In the genomic region with DNA sequence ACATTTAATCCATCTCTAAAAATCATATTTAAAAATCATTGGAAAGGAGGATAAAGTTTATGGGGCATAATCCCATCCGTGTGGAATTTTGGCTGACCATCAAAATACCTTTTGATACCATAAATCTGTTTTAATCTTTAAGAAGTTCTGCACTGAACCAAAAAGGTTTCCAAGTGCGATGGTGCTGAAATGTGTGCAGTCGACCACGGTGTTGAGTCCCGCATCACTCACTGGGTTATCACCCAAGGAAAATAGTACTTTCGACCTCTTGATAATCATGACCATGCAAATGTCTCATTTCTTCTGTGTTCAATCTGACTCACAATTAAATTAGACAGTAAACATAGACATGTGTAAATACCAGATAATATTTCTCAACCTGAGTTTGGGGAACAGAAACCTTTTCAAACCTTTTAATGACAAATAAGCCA, we compare ENCODE assay signal across 26 cellular contexts.
DNase-seq lines count a peak whose midpoint lies in the region; ATAC-seq and TF ChIP-seq lines count a peak whose summit lies in the region.
"Had no signal": no experiment of that assay in that cellular context is flagged by ENCODE, and none has a peak within 500 bp of the region (broad histone marks: within the 10 kb centered on the region; RNA-seq: fewer than 3 reads in every experiment).

No MANE protein-coding gene starts in this region.

- H3K14ac ChIP-seq in IMR-90 (replicated peaks; ENCODE audit: low read depth, low read length), result no peak overlapping the region

- H3K27ac ChIP-seq in IMR-90 (ENCODE audit: insufficient read depth, low read length) (no peak overlapping the region), right atrium auricular region (no peak overlapping the region)
- H3K27ac ChIP-seq: ascending aorta, ovary, SK-N-MC had no signal

- H2AK5ac ChIP-seq in IMR-90 (ENCODE audit: low read depth, low read length), result no peak overlapping the region; the same call in 1 of the 2 replicates

- H3K79me1 ChIP-seq in IMR-90 (ENCODE audit: low read depth in 1 of 2, low read length in 2 of 2), result no peaks in the 10 kb centered on the region

- no peak for TF ChIP-seq CTCF in IMR-90 (conservative IDR thresholded peaks at IDR 0.05; ENCODE audit: low read depth, low read length)
- no peak for TF ChIP-seq CTCF in NB4 (IDR thresholded peaks at IDR 0.05; ENCODE audit: low read depth, low read length)
- TF ChIP-seq CTCF in choroid plexus epithelial cell (conservative IDR thresholded peaks at IDR 0.05; ENCODE audit: low read depth, low read length), result no peak
- no peak for TF ChIP-seq CTCF in retinal pigment epithelial cell (conservative IDR thresholded peaks at IDR 0.05; ENCODE audit: low read depth, low read length)
- TF ChIP-seq CTCF in right atrium auricular region (IDR thresholded peaks at IDR 0.05), result no peak

- H3K9me3 ChIP-seq in IMR-90 (ENCODE audit: control insufficient read depth, insufficient read depth, low read length) (peaks cover 2% of the 10 kb centered on the region; the same call in 1 of the 2 replicates), right atrium auricular region (no peaks in the 10 kb centered on the region)
- H3K9me3 ChIP-seq: ovary had no signal

- dilution Hi-C loops in IMR-90 (cut with HindIII; ENCODE audit: low sequenced_read_pairs, unreplicated experiment), result no loop called here

- no peak overlapping the region for H4K5ac ChIP-seq in IMR-90 (ENCODE audit: low read depth, low read length)

- no peak overlapping the region for H4K91ac ChIP-seq in IMR-90 (ENCODE audit: insufficient read depth, low read depth, low read length)

- no peaks in the 10 kb centered on the region for H3K36me3 ChIP-seq in IMR-90 (ENCODE audit: control insufficient read depth, insufficient read depth, low read length)
- H3K36me3 ChIP-seq in right atrium auricular region, result no peaks in the 10 kb centered on the region
- H3K36me3 ChIP-seq: ascending aorta, ovary had no signal

- H3K9ac ChIP-seq in IMR-90 (ENCODE audit: low read depth, low read length), result no peak overlapping the region

- POLR2A ChIA-PET in IMR-90 (lab: Charles Lee; ENCODE audit: unreplicated experiment), result no interaction called here

- no peak overlapping the region for H2AFZ ChIP-seq in IMR-90 (replicated peaks; ENCODE audit: low read length, poor library complexity)

- H3K4me1 Mint-ChIP-seq in immature natural killer cell, result no peaks in the 10 kb centered on the region

- no peaks in the 10 kb centered on the region for H3K27me3 ChIP-seq in IMR-90 (ENCODE audit: control insufficient read depth, insufficient read depth, low read length)
- no peaks in the 10 kb centered on the region for H3K27me3 ChIP-seq in right atrium auricular region
- H3K27me3 ChIP-seq: ascending aorta, ovary had no signal

- TF ChIP-seq POLR2A in IMR-90 (IDR thresholded peaks at IDR 0.05; ENCODE audit: low read depth, low read length) (no peak), NB4 (IDR thresholded peaks at IDR 0.05; ENCODE audit: extremely low read depth, insufficient read length) (no peak)

- H3K36me3 Mint-ChIP-seq in immature natural killer cell, result peaks cover 0 to 4% (median 0%) of the 10 kb centered on the region in 3 donors
- H3K36me3 Mint-ChIP-seq: activated naive CD8-positive, alpha-beta T cell treated with anti-CD3 and anti-CD28 coated beads for 36 hours; natural killer cell treated with Interleukin-12 subunit alpha and Interleukin-12 subunit beta and Interleukin-15 and Interleukin-18, amount 100 ng/mL, for 72 hours; type B pancreatic cell had no signal

- no peak overlapping the region for H3K56ac ChIP-seq in IMR-90 (ENCODE audit: extremely low read depth, insufficient read depth, low read length)

- peak; percentile 38 for DNase-seq in IMR-90
- DNase-seq in NB4 (ENCODE audit: low read depth), result peak; percentile 54
- DNase-seq in choroid plexus epithelial cell (ENCODE audit: low read depth), result peak; percentile 28
- peak; percentile 69 for DNase-seq in retinal pigment epithelial cell (ENCODE audit: low read depth)
- no peak for DNase-seq in right atrium auricular region (ENCODE audit: low spot score)
- no peak for DNase-seq in stimulated activated naive CD4-positive, alpha-beta T cell (lab: John Stamatoyannopoulos, UW)
- DNase-seq in immature natural killer cell, result no peak
- DNase-seq: activated CD4-positive, alpha-beta T cell treated with anti-CD3 and anti-CD28 coated beads for 4 hours; activated CD8-positive, alpha-beta memory T cell treated with anti-CD3 and anti-CD28 coated beads for 24 hours; activated effector memory CD4-positive, alpha-beta T cell treated with Interleukin-2 at 50 U/mL for 16 hours; activated naive CD8-positive, alpha-beta T cell treated with anti-CD3 and anti-CD28 coated beads for 36 hours; CD4-positive, alpha-beta T cell; cerebellar nuclear complex; DMS 273 treated with DMSO at 0.1 percent for 48 hours; islet precursor cell; NCI-H2029; NCI-H526 treated with DMSO at 0.1 percent for 48 hours; ovary; right cardiac atrium; RPMI8226; stimulated activated CD4-positive, alpha-beta T cell treated with anti-CD3 and anti-CD28 coated beads, Interleukin-4, amount 100 ng/mL, for 1 hour; substantia nigra had no signal

- H3K23ac ChIP-seq in IMR-90 (ENCODE audit: low read depth, low read length), result no peak overlapping the region

- H2BK15ac ChIP-seq in IMR-90 (ENCODE audit: low read depth, low read length), result peak overlapping the region; percentile 32; the same call in 1 of the 3 replicates

- H2BK5ac ChIP-seq in IMR-90 (ENCODE audit: low read depth, low read length, poor library complexity, severe bottlenecking), result no peak overlapping the region

- no peak overlapping the region for H3K18ac ChIP-seq in IMR-90 (ENCODE audit: low read depth, low read length)

- no peak for ATAC-seq in IMR-90 (ENCODE audit: low read depth)
- ATAC-seq: natural killer cell treated with Interleukin-12 subunit alpha and Interleukin-12 subunit beta and Interleukin-15 and Interleukin-18, amount 100 ng/mL, for 72 hours; right cardiac atrium had no signal

- peaks cover 2% of the 10 kb centered on the region; the same call in 1 of the 2 replicates for H3K4me1 ChIP-seq in IMR-90 (ENCODE audit: control insufficient read depth, insufficient read depth, low read length)
- H3K4me1 ChIP-seq in right atrium auricular region, result no peaks in the 10 kb centered on the region
- H3K4me1 ChIP-seq: ascending aorta had no signal

- peak overlapping the region in 1 of 2 experiments; percentile 12; a peak in 1 of 4 replicates for H4K8ac ChIP-seq in IMR-90 (ENCODE audit: low read depth in 2 of 2, low read length in 2 of 2)

- no peak overlapping the region for H3K4me2 ChIP-seq in IMR-90 (ENCODE audit: low read depth, low read length)

- 60% methylated on average over 2 of the region's 6 CpGs; no CpG with 5 or more reads in 1 of the 2 experiments for WGBS in IMR-90 (ENCODE audit: extremely low coverage in 2 of 2, insufficient read length in 1 of 2), 2 experiments

- CTCF ChIA-PET in IMR-90 (lab: Yijun Ruan, JAX), result no interaction called here

- no peaks in the 10 kb centered on the region for H4K20me1 ChIP-seq in IMR-90 (ENCODE audit: insufficient read depth, low read length)

- H3K9me1 ChIP-seq in IMR-90 (ENCODE audit: insufficient read depth, low read length), result no peaks in the 10 kb centered on the region

- no peak for TF ChIP-seq RAD21 in IMR-90 (IDR thresholded peaks at IDR 0.05; ENCODE audit: low read length)

- H3K4me3 Mint-ChIP-seq in immature natural killer cell, result no peak overlapping the region
- H3K4me3 Mint-ChIP-seq: activated naive CD8-positive, alpha-beta T cell treated with anti-CD3 and anti-CD28 coated beads for 36 hours; CD4-positive, alpha-beta T cell; natural killer cell treated with Interleukin-12 subunit alpha and Interleukin-12 subunit beta and Interleukin-15 and Interleukin-18, amount 100 ng/mL, for 72 hours; type B pancreatic cell had no signal

- in situ Hi-C loops in IMR-90 (cut with MboI; ENCODE audit: low sequenced_read_pairs), result no loop called here

- H3K27me3 Mint-ChIP-seq in immature natural killer cell (ENCODE audit: low read depth in 3 of 3), result peaks cover 0 to 3% (median 0%) of the 10 kb centered on the region in 3 donors
- H3K27me3 Mint-ChIP-seq: activated naive CD8-positive, alpha-beta T cell treated with anti-CD3 and anti-CD28 coated beads for 36 hours; CD4-positive, alpha-beta T cell; natural killer cell treated with Interleukin-12 subunit alpha and Interleukin-12 subunit beta and Interleukin-15 and Interleukin-18, amount 100 ng/mL, for 72 hours; type B pancreatic cell had no signal

- H3K4me3 ChIP-seq in IMR-90 (ENCODE audit: insufficient read depth, low read depth, low read length), result no peak overlapping the region
- H3K4me3 ChIP-seq in NB4 (ENCODE audit: low read depth, low read length), result no peak overlapping the region
- no peak overlapping the region for H3K4me3 ChIP-seq in choroid plexus epithelial cell (ENCODE audit: low read depth, low read length)
- no peak overlapping the region for H3K4me3 ChIP-seq in retinal pigment epithelial cell (ENCODE audit: low read length)
- no peak overlapping the region for H3K4me3 ChIP-seq in right atrium auricular region
- H3K4me3 ChIP-seq: ascending aorta, ovary, SK-N-MC had no signal

- no peak overlapping the region for H3K4ac ChIP-seq in IMR-90 (ENCODE audit: low read depth, low read length)

- no TSS peak for BruUV-seq in IMR-90 (replicated peaks; lab: Mats Ljungman, UMichigan)

- intact Hi-C loops in IMR-90 (cut with micrococcal nuclease), result no loop called here

- peaks cover 4 to 28% (median 10%) of the 10 kb centered on the region in 6 donors for H3K9me3 Mint-ChIP-seq in immature natural killer cell
- H3K9me3 Mint-ChIP-seq: activated naive CD8-positive, alpha-beta T cell treated with anti-CD3 and anti-CD28 coated beads for 36 hours; type B pancreatic cell had no signal

- H3K27ac Mint-ChIP-seq in immature natural killer cell, result no peak overlapping the region
- H3K27ac Mint-ChIP-seq: activated naive CD8-positive, alpha-beta T cell treated with anti-CD3 and anti-CD28 coated beads for 36 hours; CD4-positive, alpha-beta T cell; natural killer cell treated with Interleukin-12 subunit alpha and Interleukin-12 subunit beta and Interleukin-15 and Interleukin-18, amount 100 ng/mL, for 72 hours; type B pancreatic cell had no signal

- no peak overlapping the region for H2AK9ac ChIP-seq in IMR-90 (replicated peaks; ENCODE audit: low read depth, low read length, poor library complexity)

- peak overlapping the region; percentile 11; the same call in 1 of the 2 replicates for H2BK20ac ChIP-seq in IMR-90 (ENCODE audit: low read depth, low read length)

- no peak overlapping the region for H2BK120ac ChIP-seq in IMR-90 (ENCODE audit: low read depth, low read length)

TF ChIP-seq in IMR-90, 13 proteins besides CTCF, POLR2A, EP300 and RAD21:
- TF ChIP-seq FOS (IDR thresholded peaks at IDR 0.05; ENCODE audit: low read depth, low read length), result 0 out of 2 replicates have a peak, but pooled peaks have one; percentile 25
- no peak for TF ChIP-seq CHD1 (IDR thresholded peaks at IDR 0.05; ENCODE audit: low read depth, low read length)
- TF ChIP-seq MAZ (IDR thresholded peaks at IDR 0.05; ENCODE audit: borderline replicate concordance, low read depth, low read length), result no peak

Comparison
In these comparisons a context has a peak if more than half of its experiments do, and no peak if none do; other contexts are left out.
1. DNase-seq: peak in IMR-90 (single experiment), NB4 (single experiment), choroid plexus epithelial cell (single experiment) and retinal pigment epithelial cell (single experiment); none in right atrium auricular region (single experiment), stimulated activated naive CD4-positive, alpha-beta T cell (0 of 6) and immature natural killer cell (0 of 3).